In genomic region chr4:55819634-55820033, GRCh38 we compare ENCODE assay signal across 9 cellular contexts. TPM values are rescaled to one million over a fixed set of nuclear protein-coding genes. Genes with fewer than 3 reads are reported as not detected.
A peak's percentile ranks its signal among the peaks of the same experiment; 100 is the strongest.
DNase-seq lines count a peak whose midpoint lies in the region; ATAC-seq, FAIRE-seq and TF ChIP-seq lines count a peak whose summit lies in the region.
"Had no signal": no experiment of that assay in that cellular context is flagged by ENCODE, and none has a peak within 500 bp of the region (broad histone marks: within the 10 kb centered on the region; RNA-seq: fewer than 3 reads in every experiment).

A gene with protein sequence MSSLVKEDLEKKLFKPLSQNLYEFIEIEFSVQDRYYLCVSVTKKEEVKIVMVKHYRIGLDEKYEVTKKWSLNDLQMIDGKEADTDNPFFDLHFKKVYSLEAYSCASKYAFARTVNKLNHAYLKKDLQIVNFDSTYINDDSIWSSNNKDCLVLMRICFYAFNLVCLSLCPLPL (plus strand): TSS chr4:55819790. CDS start chr4:55820027, 237 bp downstream.

- FAIRE-seq in small intestine (lab: Jason Lieb, UNC) = no peak

- H3K36me3 ChIP-seq in adipocyte (ENCODE audit: control insufficient read depth, insufficient read depth, low read length, severe bottlenecking) = no peaks in the 10 kb centered on the region
- H3K36me3 ChIP-seq in iPS-18a (ENCODE audit: control insufficient read depth, low read depth, low read length) = no peaks in the 10 kb centered on the region
- no peaks in the 10 kb centered on the region for H3K36me3 ChIP-seq in small intestine (ENCODE audit: control insufficient read depth in 2 of 2, insufficient read depth in 2 of 2, low read length in 2 of 2)

- no peak for ATAC-seq in stimulated activated naive CD8-positive, alpha-beta T cell treated with anti-CD3 and anti-CD28 coated beads, Interleukin-15, amount 100 ng/mL, for 72 hours
- no peak for ATAC-seq in GM18907 (IDR thresholded peaks at IDR 0.05; ENCODE audit: unreplicated experiment)

- H3K27me3 ChIP-seq in adipocyte (replicated peaks; ENCODE audit: control insufficient read depth, insufficient read depth, low read length) (no peaks in the 10 kb centered on the region), iPS-18a (ENCODE audit: control insufficient read depth, insufficient read depth, low read length) (no peaks in the 10 kb centered on the region), small intestine (ENCODE audit: control insufficient read depth in 2 of 2, insufficient read depth in 2 of 2, low read length in 2 of 2) (peaks cover 0 to 4% of the 10 kb centered on the region in 2 donors)

- H3K9me3 ChIP-seq in adipocyte (ENCODE audit: control insufficient read depth, low read length) (no peaks in the 10 kb centered on the region), iPS-18a (ENCODE audit: control insufficient read depth, low read depth, low read length) (no peaks in the 10 kb centered on the region), small intestine (ENCODE audit: control insufficient read depth, low read depth) (no peaks in the 10 kb centered on the region)

- DNase-seq in NCI-H510A treated with DMSO at 0.1 percent for 48 hours (lab: John Stamatoyannopoulos, UW) = peak; percentile 23
- no peak for DNase-seq in NCI-H510A (lab: John Stamatoyannopoulos, UW)
- peak; percentile 22 for DNase-seq in adipocyte (ENCODE audit: low read depth)
- DNase-seq in stimulated activated naive CD8-positive, alpha-beta T cell treated with anti-CD3 and anti-CD28 coated beads, Interleukin-15, amount 100 ng/mL, for 72 hours = peak in 1 of 2 donors; percentile 5
- no peak for DNase-seq in GM13976 (ENCODE audit: low spot score)
- no peak for DNase-seq in small intestine
- DNase-seq: activated CD4-positive, alpha-beta T cell treated with anti-CD3 and anti-CD28 coated beads for 1 hour had no signal

- peak within 1 kb of the TSS; percentile 68 for H3K9ac ChIP-seq in adipocyte (ENCODE audit: low read length)
- no peak within 1 kb of the TSS for H3K9ac ChIP-seq in iPS-18a (ENCODE audit: low read length)

- peak within 1 kb of the TSS; percentile 77 for H3K4me3 ChIP-seq in adipocyte (ENCODE audit: low read length)
- H3K4me3 ChIP-seq in iPS-18a (ENCODE audit: low read length) = peak within 1 kb of the TSS; percentile 47
- no peak within 1 kb of the TSS for H3K4me3 ChIP-seq in small intestine (ENCODE audit: low read depth in 1 of 2, low read length in 2 of 2)

- 7 to 24% (median 17%) methylated on average over 13 of the region's 13 CpGs for WGBS in small intestine, 3 donors

- H3K4me3 Mint-ChIP-seq in stimulated activated naive CD8-positive, alpha-beta T cell treated with anti-CD3 and anti-CD28 coated beads, Interleukin-15, amount 100 ng/mL, for 72 hours = peak within 1 kb of the TSS; percentile 62 to 64

- peaks cover 26% of the 10 kb centered on the region for H3K27me3 Mint-ChIP-seq in stimulated activated naive CD8-positive, alpha-beta T cell treated with anti-CD3 and anti-CD28 coated beads, Interleukin-15, amount 100 ng/mL, for 72 hours

- in situ Hi-C loops in GM13976 (cut with MboI; ENCODE audit: low sequenced_read_pairs, unreplicated experiment) = no loop called here

- H3K4me1 ChIP-seq in adipocyte (ENCODE audit: control insufficient read depth, insufficient read depth, low read length) = peaks cover 5% of the 10 kb centered on the region
- peaks cover 6% of the 10 kb centered on the region for H3K4me1 ChIP-seq in iPS-18a (ENCODE audit: control insufficient read depth, low read depth, low read length)
- no peaks in the 10 kb centered on the region for H3K4me1 ChIP-seq in small intestine (ENCODE audit: control insufficient read depth in 2 of 2, insufficient read depth in 1 of 2, low read depth in 1 of 2, low read length in 1 of 2)

- no peak within 1 kb of the TSS for H3K27ac ChIP-seq in iPS-18a (ENCODE audit: low read length)
- no peak within 1 kb of the TSS for H3K27ac ChIP-seq in small intestine (ENCODE audit: low read depth in 1 of 2, low read length in 1 of 2)

- H3K4me1 Mint-ChIP-seq in stimulated activated naive CD8-positive, alpha-beta T cell treated with anti-CD3 and anti-CD28 coated beads, Interleukin-15, amount 100 ng/mL, for 72 hours = peaks cover 7% of the 10 kb centered on the region

- H3K27ac Mint-ChIP-seq in stimulated activated naive CD8-positive, alpha-beta T cell treated with anti-CD3 and anti-CD28 coated beads, Interleukin-15, amount 100 ng/mL, for 72 hours = peak within 1 kb of the TSS in 1 of 2 donors; percentile 11

- H3K9me3 Mint-ChIP-seq in stimulated activated naive CD8-positive, alpha-beta T cell treated with anti-CD3 and anti-CD28 coated beads, Interleukin-15, amount 100 ng/mL, for 72 hours = peaks cover 0 to 5% of the 10 kb centered on the region in 2 donors

- TF ChIP-seq CTCF in GM13976 (IDR thresholded peaks at IDR 0.05; ENCODE audit: borderline replicate concordance, control extremely low read depth, extremely low read depth, insufficient read depth, missing control alignments) = no peak

RNA-seq across cellular contexts. Expression of the gene that starts here (rescaled TPM):
- under 1 TPM in 1 of 3 donors, not detected in 2; 0.31 TPM for polyA plus RNA-seq in small intestine

Comparison
In these comparisons a context has a peak if more than half of its experiments do, and no peak if none do; other contexts are left out.
1. DNase-seq: peak in NCI-H510A treated with DMSO at 0.1 percent for 48 hours (single experiment) and adipocyte (single experiment); none in NCI-H510A (single experiment), GM13976 (single experiment) and small intestine (single experiment).
2. H3K4me3 ChIP-seq: peak in adipocyte (single experiment) and iPS-18a (single experiment); none in small intestine (0 of 2).